Comparison of ENCODE assay signal across 9 cellular contexts in the genomic region with DNA sequence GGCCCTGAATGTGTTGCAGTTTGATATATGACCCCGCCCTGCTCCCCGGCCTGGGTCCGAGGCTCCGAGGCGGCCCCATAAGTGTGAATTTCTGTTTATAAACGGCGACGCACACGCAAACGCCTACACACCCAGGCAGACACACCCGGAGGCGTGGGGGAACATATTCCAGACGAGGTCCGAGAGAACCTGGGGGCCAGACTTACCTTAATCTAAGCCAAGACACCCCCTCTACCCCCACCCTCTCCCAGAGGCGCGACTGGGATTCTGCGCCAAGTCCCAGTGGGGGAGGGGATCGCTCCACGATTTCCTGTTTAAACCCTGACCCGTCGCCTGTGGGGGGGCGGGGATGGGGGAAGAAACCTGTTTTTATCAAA. TPM values are rescaled to one million over a fixed set of nuclear protein-coding genes. Genes with fewer than 3 reads are reported as not detected.
DNase-seq lines count a peak whose midpoint lies in the region; ATAC-seq and TF ChIP-seq lines count a peak whose summit lies in the region.
"Had no signal": no experiment of that assay in that cellular context is flagged by ENCODE, and none has a peak within 500 bp of the region (broad histone marks: within the 10 kb centered on the region; RNA-seq: fewer than 3 reads in every experiment).

No MANE protein-coding gene starts in this region.

- intact Hi-C loops in PC-3 (cut with micrococcal nuclease): no loop called here

- H3K79me2 ChIP-seq in PC-3 (ENCODE audit: low read length): peaks cover 64% of the 10 kb centered on the region

- no peak overlapping the region for H2AFZ ChIP-seq in PC-3 (ENCODE audit: low read length)

- H3K9me2 ChIP-seq in PC-3 (replicated peaks; ENCODE audit: low read length): no peaks in the 10 kb centered on the region

- peak overlapping the region; percentile 83 for H3K27ac Mint-ChIP-seq in stimulated activated memory B cell treated with anti-CD40 and anti-IgM and Interleukin-4, amounts not matched to agents 10 μg/mL and 1 μg/mL and 100 μg/mL, for 72 hours

- POLR2A ChIA-PET in PC-3 (lab: Charles Lee; ENCODE audit: unreplicated experiment): no interaction called here

- DNase-seq in NCI-H2196 (lab: John Stamatoyannopoulos, UW; ENCODE audit: unreplicated experiment) (peak; percentile 45), NCI-H2196 treated with DMSO at 0.1 percent for 48 hours (lab: John Stamatoyannopoulos, UW; ENCODE audit: unreplicated experiment) (no peak), PC-3 (no peak), fibroblast of villous mesenchyme (ENCODE audit: low read depth) (peak; percentile 64), NCI-H128 (lab: John Stamatoyannopoulos, UW; ENCODE audit: unreplicated experiment) (no peak)
- DNase-seq in NK-92 treated with Interleukin-12 subunit alpha and Interleukin-12 subunit beta, amount 100 ng/mL, for 24 hours (lab: John Stamatoyannopoulos, UW): no peak
- DNase-seq: stimulated activated CD4-positive, alpha-beta T cell treated with anti-CD3 and anti-CD28 coated beads, Interleukin-2, amount 100 ng/mL, for 24 hours had no signal

- no peak overlapping the region for H3K27ac ChIP-seq in PC-3 (ENCODE audit: low read length)

- H3K27me3 Mint-ChIP-seq in stimulated activated memory B cell treated with anti-CD40 and anti-IgM and Interleukin-4, amounts not matched to agents 10 μg/mL and 1 μg/mL and 100 μg/mL, for 72 hours: peaks cover 76% of the 10 kb centered on the region

- peak overlapping the region; percentile 82 for H3K4me3 Mint-ChIP-seq in stimulated activated memory B cell treated with anti-CD40 and anti-IgM and Interleukin-4, amounts not matched to agents 10 μg/mL and 1 μg/mL and 100 μg/mL, for 72 hours

- H3K4me3 ChIP-seq in PC-3 (ENCODE audit: low read length): peak overlapping the region; percentile 96
- peak overlapping the region; percentile 95 for H3K4me3 ChIP-seq in fibroblast of villous mesenchyme (ENCODE audit: low read depth, low read length)

- no peaks in the 10 kb centered on the region for H3K36me3 Mint-ChIP-seq in stimulated activated memory B cell treated with anti-CD40 and anti-IgM and Interleukin-4, amounts not matched to agents 10 μg/mL and 1 μg/mL and 100 μg/mL, for 72 hours

- no TSS peak for BruUV-seq in PC-3 (replicated peaks; lab: Mats Ljungman, UMichigan)

- no peaks in the 10 kb centered on the region for H3F3A ChIP-seq in PC-3 (ENCODE audit: low read length, unreplicated experiment)

- H4K20me1 ChIP-seq in PC-3 (ENCODE audit: low read length): no peaks in the 10 kb centered on the region

- no peaks in the 10 kb centered on the region for H3K9me3 ChIP-seq in PC-3 (ENCODE audit: low read length)

- H3K9ac ChIP-seq in PC-3 (ENCODE audit: low read length): peak overlapping the region; percentile 89

- H3K27me3 ChIP-seq in PC-3 (ENCODE audit: low read length): no peaks in the 10 kb centered on the region

- H3K4me1 ChIP-seq in PC-3 (ENCODE audit: insufficient read depth, low read length): peaks cover 14% of the 10 kb centered on the region

- ATAC-seq in PC-3 (no peak), HG03439 (IDR thresholded peaks at IDR 0.05; ENCODE audit: unreplicated experiment) (no peak)
- no peak for ATAC-seq in stimulated activated memory B cell treated with anti-CD40 and anti-IgM and Interleukin-4, amounts not matched to agents 10 μg/mL and 1 μg/mL and 100 μg/mL, for 72 hours

- peaks cover 26% of the 10 kb centered on the region for H3K4me1 Mint-ChIP-seq in stimulated activated memory B cell treated with anti-CD40 and anti-IgM and Interleukin-4, amounts not matched to agents 10 μg/mL and 1 μg/mL and 100 μg/mL, for 72 hours

- H3K9me3 Mint-ChIP-seq in stimulated activated memory B cell treated with anti-CD40 and anti-IgM and Interleukin-4, amounts not matched to agents 10 μg/mL and 1 μg/mL and 100 μg/mL, for 72 hours: no peaks in the 10 kb centered on the region

- TF ChIP-seq CTCF in PC-3 (conservative IDR thresholded peaks at IDR 0.05; ENCODE audit: low read depth, low read length): no peak
- TF ChIP-seq CTCF in fibroblast of villous mesenchyme (IDR thresholded peaks at IDR 0.05; ENCODE audit: insufficient read depth, low read depth, low read length): no peak

- no peaks in the 10 kb centered on the region for H3K36me3 ChIP-seq in PC-3 (ENCODE audit: low read depth, low read length)

- peak overlapping the region; percentile 100 for H3K4me2 ChIP-seq in PC-3 (ENCODE audit: low read length)

- CTCF ChIA-PET in PC-3 (lab: Charles Lee): no interaction called here

RNA-seq across cellular contexts. Expression of a gene that starts 9.6 kb away (rescaled TPM):
- 2.8 and 5.3 TPM in 2 replicates for total RNA-seq in PC-3 (2014; rRNA removed)
- total RNA-seq in fibroblast of villous mesenchyme: 1.6 and 1.7 TPM in 2 replicates

RNA-seq across cellular contexts. Expression of a gene that starts 9.8 kb away (rescaled TPM):
- total RNA-seq in PC-3 (2014; rRNA removed): 1.1 and 2.4 TPM in 2 replicates
- 0.86 and 2.6 TPM in 2 replicates for total RNA-seq in fibroblast of villous mesenchyme

RNA-seq across cellular contexts. Expression of a gene that starts 14.3 kb away (rescaled TPM):
- 0.26 and 0.29 TPM in 2 replicates for total RNA-seq in PC-3 (2014; rRNA removed)
- 0.43 and 1.3 TPM in 2 replicates for total RNA-seq in fibroblast of villous mesenchyme

RNA-seq across cellular contexts. Expression of a gene that starts 18.6 kb away (rescaled TPM):
- 1.5 and 1.8 TPM in 2 replicates for total RNA-seq in PC-3 (2014; rRNA removed)
- 0.86 and 7.4 TPM in 2 replicates for total RNA-seq in fibroblast of villous mesenchyme

RNA-seq across cellular contexts. Expression of a gene that starts 33.6 kb away (rescaled TPM):
- total RNA-seq in PC-3 (2014; rRNA removed) (0.69 and 2.9 TPM in 2 replicates), fibroblast of villous mesenchyme (0.43 and 5.2 TPM in 2 replicates)

Comparison
In these comparisons a context has a peak if more than half of its experiments do, and no peak if none do; other contexts are left out.
1. DNase-seq: peak in NCI-H2196 (single experiment) and fibroblast of villous mesenchyme (single experiment); none in NCI-H2196 treated with DMSO at 0.1 percent for 48 hours (single experiment), PC-3 (single experiment), NCI-H128 (single experiment) and NK-92 treated with Interleukin-12 subunit alpha and Interleukin-12 subunit beta, amount 100 ng/mL, for 24 hours (single experiment).